8 cellular contexts compared by ENCODE assay signal in the genomic region with DNA sequence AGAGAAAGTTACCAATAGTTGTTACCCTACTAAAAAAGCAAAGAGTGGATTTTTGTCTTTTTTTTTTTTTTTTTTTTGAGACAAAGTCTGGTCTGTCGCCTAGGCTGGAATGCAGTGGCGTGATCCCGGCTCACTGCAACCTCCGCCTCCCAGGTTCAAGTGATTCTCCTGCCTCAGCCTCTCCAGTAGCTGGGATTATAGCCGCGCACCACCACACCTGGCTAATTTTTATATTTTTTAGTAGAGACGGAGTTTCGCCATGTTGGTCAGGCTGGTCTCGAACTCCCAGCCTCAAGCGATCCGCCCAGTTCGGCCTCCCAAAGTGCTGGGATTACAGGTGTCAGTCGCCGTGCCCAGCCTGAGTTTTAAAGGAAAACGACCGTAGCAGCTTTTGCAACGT. TPM values are rescaled to one million over a fixed set of nuclear protein-coding genes. Genes with fewer than 3 reads are reported as not detected.
A peak's percentile ranks its signal among the peaks of the same experiment; 100 is the strongest.
DNase-seq lines count a peak whose midpoint lies in the region; ATAC-seq and TF ChIP-seq lines count a peak whose summit lies in the region.
"Not testable (repeated sequence)": the region's sequence is repeated elsewhere in the genome, so short reads cannot be mapped to it uniquely, and the experiment has no call there.

No MANE protein-coding gene starts in this region.

- peak overlapping the region; percentile 93 for H3K27ac ChIP-seq in CD4-positive, CD25-positive, alpha-beta regulatory T cell (ENCODE audit: insufficient read depth, low read length, poor library complexity, severe bottlenecking)
- H3K27ac ChIP-seq in VCaP (peak overlapping the region; percentile 83), ascending aorta (peak overlapping the region in 1 of 2 donors; percentile 94), tibial nerve (peak overlapping the region in 1 of 4 donors; percentile 94)
- not testable (repeated sequence) for H3K27ac ChIP-seq in parathyroid adenoma

- peaks cover 40 to 95% (median 69%) of the 10 kb centered on the region in 4 donors for H3K4me1 Mint-ChIP-seq in CD4-positive, CD25-positive, alpha-beta regulatory T cell

- not testable (repeated sequence) for DNase-seq in CD4-positive, CD25-positive, alpha-beta regulatory T cell; Jurkat, Clone E6-1 (ENCODE audit: low read depth, low spot score); ascending aorta (ENCODE audit: low spot score in 2 of 2); epithelial cell of esophagus (ENCODE audit: low read depth); kidney epithelial cell (ENCODE audit: low read depth); tibial nerve (ENCODE audit: low spot score in 2 of 2)

- peaks cover 60% of the 10 kb centered on the region for H3K4me1 ChIP-seq in CD4-positive, CD25-positive, alpha-beta regulatory T cell (ENCODE audit: control insufficient read depth, insufficient read depth, low read length, poor library complexity, severe bottlenecking)
- H3K4me1 ChIP-seq in ascending aorta (peaks cover 0 to 28% of the 10 kb centered on the region in 2 donors), tibial nerve (peaks cover 0 to 62% (median 31%) of the 10 kb centered on the region in 4 donors)
- not testable (repeated sequence) for H3K4me1 ChIP-seq in parathyroid adenoma

- H3K9me3 Mint-ChIP-seq in CD4-positive, CD25-positive, alpha-beta regulatory T cell, result not testable (repeated sequence)

- not testable (repeated sequence) for ATAC-seq in CD4-positive, CD25-positive, alpha-beta regulatory T cell (ENCODE audit: low read depth in 2 of 2)

- H3K9ac ChIP-seq in parathyroid adenoma, result not testable (repeated sequence)

- peak overlapping the region; percentile 97 to 99 (median 98) for H3K4me3 Mint-ChIP-seq in CD4-positive, CD25-positive, alpha-beta regulatory T cell

- H3K27me3 Mint-ChIP-seq in CD4-positive, CD25-positive, alpha-beta regulatory T cell, result not testable (repeated sequence)

- H3K4me3 ChIP-seq in CD4-positive, CD25-positive, alpha-beta regulatory T cell (ENCODE audit: low read depth, low read length), result peak overlapping the region; percentile 99
- peak overlapping the region; percentile 92 for H3K4me3 ChIP-seq in Jurkat, Clone E6-1 (ENCODE audit: low read length)
- H3K4me3 ChIP-seq in ascending aorta (peak overlapping the region; percentile 72 to 82), epithelial cell of esophagus (ENCODE audit: low read length) (peak overlapping the region; percentile 99), kidney epithelial cell (ENCODE audit: low read depth, low read length) (peak overlapping the region; percentile 60), parathyroid adenoma (ENCODE audit: low read depth, low read length) (peak overlapping the region; percentile 88), tibial nerve (peak overlapping the region; percentile 50 to 86 (median 75))

- intact Hi-C loops in ascending aorta (cut with DNase I), result loop anchor here (5.0 to 10.0 kb wide), 3 partner anchors 145 to 1972 kb away; partner anchors contain the start of genes ANKRD13C, CTH and WLS

- H3K36me3 Mint-ChIP-seq in CD4-positive, CD25-positive, alpha-beta regulatory T cell, result peaks cover 15% of the 10 kb centered on the region

- H3K27ac Mint-ChIP-seq in CD4-positive, CD25-positive, alpha-beta regulatory T cell, result peak overlapping the region in 2 of 3 donors; percentile 99 to 100

- H3K36me3 ChIP-seq in CD4-positive, CD25-positive, alpha-beta regulatory T cell (ENCODE audit: control insufficient read depth, insufficient read depth, low read length); kidney epithelial cell (ENCODE audit: control insufficient read depth, insufficient read depth, low read length); parathyroid adenoma (ENCODE audit: control insufficient read depth, insufficient read depth, low read length): not testable (repeated sequence)
- peaks cover 0 to 11% of the 10 kb centered on the region in 2 donors for H3K36me3 ChIP-seq in ascending aorta
- H3K36me3 ChIP-seq in tibial nerve, result peaks cover 0 to 19% (median 0%) of the 10 kb centered on the region in 3 donors

- 77 to 78% methylated on average over 17 of the region's 17 CpGs for WGBS in tibial nerve, 2 donors

- not testable (repeated sequence) for TF ChIP-seq EP300 in tibial nerve (IDR thresholded peaks at IDR 0.05)

- peaks cover 22% of the 10 kb centered on the region for H3K79me2 ChIP-seq in parathyroid adenoma

- TF ChIP-seq CTCF in VCaP (conservative IDR thresholded peaks at IDR 0.05); ascending aorta (IDR thresholded peaks at IDR 0.05); epithelial cell of esophagus (IDR thresholded peaks at IDR 0.05; ENCODE audit: insufficient read depth, low read depth, low read length, missing control alignments); kidney epithelial cell (IDR thresholded peaks at IDR 0.05; ENCODE audit: insufficient read depth, low read length, poor library complexity, severe bottlenecking); parathyroid adenoma (IDR thresholded peaks at IDR 0.05); tibial nerve (IDR thresholded peaks at IDR 0.05): not testable (repeated sequence)

- TF ChIP-seq POLR2A in tibial nerve (IDR thresholded peaks at IDR 0.05), result not testable (repeated sequence)

- peak overlapping the region; percentile 69 for H3K4me2 ChIP-seq in parathyroid adenoma (ENCODE audit: low read length)

- not testable (repeated sequence) for H2AFZ ChIP-seq in parathyroid adenoma

- H3K27me3 ChIP-seq in CD4-positive, CD25-positive, alpha-beta regulatory T cell (ENCODE audit: control insufficient read depth, insufficient read depth, low read length); ascending aorta; kidney epithelial cell (ENCODE audit: control insufficient read depth, insufficient read depth, low read length); parathyroid adenoma (ENCODE audit: control insufficient read depth, insufficient read depth, low read length); tibial nerve: not testable (repeated sequence)

- not testable (repeated sequence) for H3K9me3 ChIP-seq in CD4-positive, CD25-positive, alpha-beta regulatory T cell (ENCODE audit: control insufficient read depth in 2 of 2, low read length in 2 of 2); ascending aorta; parathyroid adenoma (ENCODE audit: control insufficient read depth, low read length); tibial nerve

RNA-seq across cellular contexts. Expression of gene LRRC40, which starts 1.5 kb away (rescaled TPM):
- total RNA-seq in CD4-positive, CD25-positive, alpha-beta regulatory T cell, result 15.7 TPM
- 10 to 100 TPM in 1 of 4 donors, 1 to 10 TPM in 3; 6.9 to 11.3 (median 8.1) TPM for polyA plus RNA-seq in CD4-positive, CD25-positive, alpha-beta regulatory T cell
- polyA plus RNA-seq in Jurkat, Clone E6-1 (2012; ENCODE audit: insufficient read depth, insufficient read length), result 14.3 TPM
- total RNA-seq in ascending aorta (10.6 TPM), kidney epithelial cell (24.6 and 26.5 TPM in 2 replicates), tibial nerve (10 to 100 TPM in 3 of 4 donors, 1 to 10 TPM in 1; 8.2 to 14.2 (median 10.2) TPM)

RNA-seq across cellular contexts. Expression of gene SRSF11, which starts 14.3 kb away (rescaled TPM):
- total RNA-seq in CD4-positive, CD25-positive, alpha-beta regulatory T cell, result 332 TPM
- 100 to 1,000 TPM in 2 of 4 donors, 10 to 100 TPM in 2; 83.7 to 120 (median 103) TPM for polyA plus RNA-seq in CD4-positive, CD25-positive, alpha-beta regulatory T cell
- 281 TPM for polyA plus RNA-seq in Jurkat, Clone E6-1 (2012; ENCODE audit: insufficient read depth, insufficient read length)
- total RNA-seq in ascending aorta (81.0 TPM), kidney epithelial cell (78.8 and 81.9 TPM in 2 replicates), tibial nerve (100 to 1,000 TPM; 179 to 306 (median 204) TPM)
